ENCODE assay signal across 35 cellular contexts in genomic region chr10:117090831-117091230, GRCh38. TPM values are rescaled to one million over a fixed set of nuclear protein-coding genes. Genes with fewer than 3 reads are reported as not detected.
"Had no signal": no experiment of that assay in that cellular context is flagged by ENCODE, and none has a peak within 500 bp of the region (broad histone marks: within the 10 kb centered on the region; RNA-seq: fewer than 3 reads in every experiment).

No MANE protein-coding gene starts in this region.

- ATAC-seq: effector memory CD8-positive, alpha-beta T cell; esophagus mucosa; gastrocnemius medialis; heart right ventricle; left colon; left lung; left ventricle myocardium superior; lower lobe of right lung; mucosa of descending colon had no signal

- H3K4me1 Mint-ChIP-seq: mesothelial cell of epicardium, naive B cell had no signal

- H3K9me3 Mint-ChIP-seq: dendritic cell treated with granulocyte-macrophage colony-stimulating factor and Interleukin-4, amounts not matched to agents 40 ng/mL and 50 ng/mL, for 4 days; effector memory CD8-positive, alpha-beta T cell; mesothelial cell of epicardium had no signal

- H3K4me3 ChIP-seq: colonic mucosa, esophagus squamous epithelium, gastrocnemius medialis, heart right ventricle, left lung, lower lobe of right lung, mucosa of descending colon had no signal

- H3K27ac ChIP-seq: colonic mucosa, epithelial cell of prostate, esophagus squamous epithelium, gastrocnemius medialis, heart right ventricle, left lung, lower lobe of right lung had no signal

- H3K4me1 ChIP-seq: colonic mucosa, esophagus squamous epithelium, gastrocnemius medialis, heart right ventricle, lower lobe of right lung had no signal

- H3K36me3 Mint-ChIP-seq: mesothelial cell of epicardium, naive B cell had no signal

- H3K9me3 ChIP-seq: colonic mucosa, esophagus squamous epithelium, gastrocnemius medialis, heart right ventricle, left lung, lower lobe of right lung, mucosa of descending colon had no signal

- H3K27me3 ChIP-seq: colonic mucosa, gastrocnemius medialis had no signal

- H3K4me3 Mint-ChIP-seq: dendritic cell treated with granulocyte-macrophage colony-stimulating factor and Interleukin-4, amounts not matched to agents 40 ng/mL and 50 ng/mL, for 4 days; effector memory CD8-positive, alpha-beta T cell; endodermal cell; mesothelial cell of epicardium; naive B cell had no signal

- H3K27ac Mint-ChIP-seq: dendritic cell treated with granulocyte-macrophage colony-stimulating factor and Interleukin-4, amounts not matched to agents 40 ng/mL and 50 ng/mL, for 4 days; effector memory CD8-positive, alpha-beta T cell; endodermal cell; mesothelial cell of epicardium; naive B cell had no signal

- FAIRE-seq: endometrium, islet of Langerhans, kidney had no signal

- H3K36me3 ChIP-seq: colonic mucosa, esophagus squamous epithelium, gastrocnemius medialis, heart right ventricle, left lung, lower lobe of right lung had no signal

- DNase-seq: colonic mucosa; cortex of kidney; effector CD8-positive, alpha-beta T cell; effector memory CD8-positive, alpha-beta T cell; endodermal cell; erythroblast; esophagus squamous epithelium; foreskin fibroblast; foreskin melanocyte; gastrocnemius medialis; glutamatergic neuron; head of caudate nucleus; heart right ventricle; hippocampal formation; kidney; kidney glomerular epithelial cell; left colon; left lung; left ventricle myocardium superior; lower lobe of right lung; mesenchymal stem cell; mucosa of descending colon; naive B cell had no signal

RNA-seq across cellular contexts. Expression of gene VAX1, which starts 47.2 kb away (rescaled TPM):
- total RNA-seq: colonic mucosa, dermis microvascular lymphatic vessel endothelial cell, gastrocnemius medialis, glomerular endothelial cell, heart right ventricle, kidney, left colon, left lung, left ventricle myocardium superior, lower leg skin, lower lobe of right lung, lung microvascular endothelial cell, mesenteric fat pad, mesothelial cell of epicardium, mucosa of descending colon, myocyte had no signal
- polyA plus RNA-seq: heart right ventricle had no signal
